ENCODE assay signal across 8 cellular contexts in genomic region chr5:177113566-177114424, GRCh38. TPM values are rescaled to one million over a fixed set of nuclear protein-coding genes. Genes with fewer than 3 reads are reported as not detected.
DNase-seq lines count a peak whose midpoint lies in the region; ATAC-seq and TF ChIP-seq lines count a peak whose summit lies in the region.

No MANE protein-coding gene starts in this region.

- H3K27me3 ChIP-seq in RWPE2 (ENCODE audit: insufficient read depth, poor library complexity, severe bottlenecking) (no peaks in the 10 kb centered on the region), suprapubic skin (no peaks in the 10 kb centered on the region)

- no peak overlapping the region for H3K27ac ChIP-seq in RWPE2 (ENCODE audit: poor library complexity, severe bottlenecking)
- H3K27ac ChIP-seq in suprapubic skin, result no peak overlapping the region

- 18% methylated on average over 5 of the region's 14 CpGs for WGBS in suprapubic skin

- H3K4me3 ChIP-seq in RWPE2 (ENCODE audit: severe bottlenecking), result no peak overlapping the region
- H3K4me3 ChIP-seq in suprapubic skin, result no peak overlapping the region

- no peak for TF ChIP-seq POLR2A in suprapubic skin (IDR thresholded peaks at IDR 0.05)

- in situ Hi-C loops in KBM-7 (cut with MboI; ENCODE audit: low pct_unique_long_range_greater_than_20kb, low sequenced_read_pairs), result no loop called here

- H3K4me1 ChIP-seq in RWPE2 (ENCODE audit: insufficient read depth, poor library complexity, severe bottlenecking), result no peaks in the 10 kb centered on the region
- peaks cover 13% of the 10 kb centered on the region for H3K4me1 ChIP-seq in suprapubic skin

- no peaks in the 10 kb centered on the region for H3K9me3 ChIP-seq in RWPE2 (ENCODE audit: severe bottlenecking)
- no peaks in the 10 kb centered on the region for H3K9me3 ChIP-seq in suprapubic skin

- H3K36me3 ChIP-seq in RWPE2 (ENCODE audit: low read depth), result no peaks in the 10 kb centered on the region
- H3K36me3 ChIP-seq in suprapubic skin, result no peaks in the 10 kb centered on the region

- ATAC-seq in RWPE2 (ENCODE audit: low read depth), result peak; percentile 52

- TF ChIP-seq CTCF in RWPE2 (IDR thresholded peaks at IDR 0.05; ENCODE audit: poor library complexity, severe bottlenecking), result peak; percentile 99
- TF ChIP-seq CTCF in suprapubic skin (IDR thresholded peaks at IDR 0.05), result peak; percentile 95 to 98

- no peak for TF ChIP-seq EP300 in suprapubic skin (IDR thresholded peaks at IDR 0.05)

- peak; percentile 86 for DNase-seq in DMS 273 (lab: John Stamatoyannopoulos, UW; ENCODE audit: unreplicated experiment)
- no peak for DNase-seq in DMS 273 treated with DMSO at 0.1 percent for 48 hours (lab: John Stamatoyannopoulos, UW)
- peak; percentile 94 for DNase-seq in KBM-7
- DNase-seq in RWPE2 (ENCODE audit: low spot score), result no peak
- peak; percentile 60 for DNase-seq in activated T-helper 9 cell treated with anti-CD3 and anti-CD28 coated beads, Interleukin-2, amount 50 U/mL, for 16 hours (ENCODE audit: low read depth)
- DNase-seq in fibroblast of the conjunctiva (ENCODE audit: low read depth), result peak; percentile 55
- peak in 50 of 56 donors; percentile 15 to 86 (median 60) for DNase-seq in nucleus accumbens (lab: John Stamatoyannopoulos, UW)
- DNase-seq in suprapubic skin (ENCODE audit: low spot score in 2 of 2), result peak in 1 of 2 donors; percentile 83

RNA-seq across cellular contexts. Expression of gene NSD1, which starts 19.8 kb away (rescaled TPM):
- 10 to 100 TPM; 36.0 to 67.9 (median 51.3) TPM for total RNA-seq in suprapubic skin

RNA-seq across cellular contexts. Expression of gene FGFR4, which starts 27.1 kb away (rescaled TPM):
- total RNA-seq in suprapubic skin, result 10 to 100 TPM in 1 of 4 donors, 1 to 10 TPM in 3; 1.8 to 12.2 (median 5.4) TPM

Comparison
In these comparisons a context has a peak if more than half of its experiments do, and no peak if none do; other contexts are left out.
1. DNase-seq: peak in DMS 273 (single experiment), KBM-7 (single experiment), activated T-helper 9 cell treated with anti-CD3 and anti-CD28 coated beads, Interleukin-2, amount 50 U/mL, for 16 hours (single experiment), fibroblast of the conjunctiva (single experiment) and nucleus accumbens (50 of 56); none in DMS 273 treated with DMSO at 0.1 percent for 48 hours (single experiment) and RWPE2 (single experiment).